Comparison of ENCODE assay signal across 8 cellular contexts in genomic region chr21:46639489-46640386, GRCh38. TPM values are rescaled to one million over a fixed set of nuclear protein-coding genes. Genes with fewer than 3 reads are reported as not detected.
DNase-seq lines count a peak whose midpoint lies in the region; ATAC-seq and TF ChIP-seq lines count a peak whose summit lies in the region.

No MANE protein-coding gene starts in this region.

- H3K27me3 Mint-ChIP-seq in activated CD4-positive, alpha-beta T cell treated with anti-CD3 and anti-CD28 coated beads, Interleukin-2, amount 10 ng/mL, durations not matched to agents 7 days and 5 days, result no peaks in the 10 kb centered on the region
- no peaks in the 10 kb centered on the region for H3K27me3 Mint-ChIP-seq in endothelial cell (ENCODE audit: unreplicated experiment)
- H3K27me3 Mint-ChIP-seq in stimulated activated naive CD8-positive, alpha-beta T cell treated with anti-CD3 and anti-CD28 coated beads, Interleukin-15, amount 100 ng/mL, for 72 hours, result no peaks in the 10 kb centered on the region

- H3K4me1 Mint-ChIP-seq in activated CD4-positive, alpha-beta T cell treated with anti-CD3 and anti-CD28 coated beads, Interleukin-2, amount 10 ng/mL, durations not matched to agents 7 days and 5 days, result peaks cover 53% of the 10 kb centered on the region
- peaks cover 31% of the 10 kb centered on the region for H3K4me1 Mint-ChIP-seq in endothelial cell (ENCODE audit: unreplicated experiment)
- peaks cover 56% of the 10 kb centered on the region for H3K4me1 Mint-ChIP-seq in stimulated activated naive CD8-positive, alpha-beta T cell treated with anti-CD3 and anti-CD28 coated beads, Interleukin-15, amount 100 ng/mL, for 72 hours

- no peak overlapping the region for H3K4me2 ChIP-seq in OCI-LY3 (ENCODE audit: low read length)

- CTCF ChIA-PET in activated CD4-positive, alpha-beta T cell treated with anti-CD3 and anti-CD28 coated beads, Interleukin-2, amount 10 ng/mL, durations not matched to agents 7 days and 5 days (lab: Charles Lee), result interaction anchor here (0.6 to 1.7 kb wide), 4 partner anchors 76 to 1563 kb away, joined by 3 to 5 read pairs (median 4); no protein-coding TSS in a partner anchor

- H3K9ac ChIP-seq in OCI-LY3 (ENCODE audit: low read length), result no peak overlapping the region

- H3K79me2 ChIP-seq in OCI-LY3 (ENCODE audit: low read length), result no peaks in the 10 kb centered on the region

- H3K36me3 Mint-ChIP-seq in activated CD4-positive, alpha-beta T cell treated with anti-CD3 and anti-CD28 coated beads, Interleukin-2, amount 10 ng/mL, durations not matched to agents 7 days and 5 days (ENCODE audit: low read depth), result peaks cover 68% of the 10 kb centered on the region
- peaks cover 29% of the 10 kb centered on the region for H3K36me3 Mint-ChIP-seq in endothelial cell (ENCODE audit: low read depth, unreplicated experiment)

- H3K27ac Mint-ChIP-seq in activated CD4-positive, alpha-beta T cell treated with anti-CD3 and anti-CD28 coated beads, Interleukin-2, amount 10 ng/mL, durations not matched to agents 7 days and 5 days, result peak overlapping the region; percentile 52
- H3K27ac Mint-ChIP-seq in endothelial cell (ENCODE audit: unreplicated experiment), result peak overlapping the region; percentile 44
- H3K27ac Mint-ChIP-seq in stimulated activated naive CD8-positive, alpha-beta T cell treated with anti-CD3 and anti-CD28 coated beads, Interleukin-15, amount 100 ng/mL, for 72 hours, result peak overlapping the region; percentile 90 to 91

- no peaks in the 10 kb centered on the region for H3K9me3 ChIP-seq in OCI-LY3 (ENCODE audit: insufficient read depth, low read length)
- H3K9me3 ChIP-seq in MG63, result no peaks in the 10 kb centered on the region

- no peaks in the 10 kb centered on the region for H3K9me3 Mint-ChIP-seq in activated CD4-positive, alpha-beta T cell treated with anti-CD3 and anti-CD28 coated beads, Interleukin-2, amount 10 ng/mL, durations not matched to agents 7 days and 5 days
- H3K9me3 Mint-ChIP-seq in endothelial cell (ENCODE audit: unreplicated experiment), result no peaks in the 10 kb centered on the region
- no peaks in the 10 kb centered on the region for H3K9me3 Mint-ChIP-seq in stimulated activated naive CD8-positive, alpha-beta T cell treated with anti-CD3 and anti-CD28 coated beads, Interleukin-15, amount 100 ng/mL, for 72 hours

- H3K27ac ChIP-seq in OCI-LY3 (ENCODE audit: low read length), result no peak overlapping the region

- H4K20me1 ChIP-seq in OCI-LY3 (ENCODE audit: insufficient read depth, low read length), result no peaks in the 10 kb centered on the region

- peak overlapping the region; percentile 61 for H3K4me3 Mint-ChIP-seq in activated CD4-positive, alpha-beta T cell treated with anti-CD3 and anti-CD28 coated beads, Interleukin-2, amount 10 ng/mL, durations not matched to agents 7 days and 5 days
- H3K4me3 Mint-ChIP-seq in endothelial cell (ENCODE audit: unreplicated experiment), result no peak overlapping the region
- peak overlapping the region; percentile 77 to 87 for H3K4me3 Mint-ChIP-seq in stimulated activated naive CD8-positive, alpha-beta T cell treated with anti-CD3 and anti-CD28 coated beads, Interleukin-15, amount 100 ng/mL, for 72 hours

- H3K36me3 ChIP-seq in OCI-LY3 (replicated peaks; ENCODE audit: low read depth, low read length), result peaks cover 9% of the 10 kb centered on the region
- H3K36me3 ChIP-seq in MG63, result peaks cover 44% of the 10 kb centered on the region

- POLR2A ChIA-PET in activated CD4-positive, alpha-beta T cell treated with anti-CD3 and anti-CD28 coated beads, Interleukin-2, amount 10 ng/mL, durations not matched to agents 7 days and 5 days (lab: Charles Lee), result interaction anchor here (0.6 kb wide), 1 partner anchor 8 kb away, joined by 3 read pairs; no protein-coding TSS in a partner anchor

- ATAC-seq in stimulated activated naive CD8-positive, alpha-beta T cell treated with anti-CD3 and anti-CD28 coated beads, Interleukin-15, amount 100 ng/mL, for 72 hours, result no peak
- no peak for ATAC-seq in HG03039 (IDR thresholded peaks at IDR 0.05; ENCODE audit: unreplicated experiment)

- no peak overlapping the region for H2AFZ ChIP-seq in OCI-LY3 (ENCODE audit: low read depth, low read length)

- no peaks in the 10 kb centered on the region for H3K27me3 ChIP-seq in OCI-LY3 (ENCODE audit: low read depth, low read length)
- H3K27me3 ChIP-seq in MG63, result no peaks in the 10 kb centered on the region

- peaks cover 12% of the 10 kb centered on the region for H3K4me1 ChIP-seq in OCI-LY3 (ENCODE audit: low read length)

- no peak for DNase-seq in activated CD4-positive, alpha-beta T cell treated with anti-CD3 and anti-CD28 coated beads, Interleukin-2, amount 10 ng/mL, durations not matched to agents 7 days and 5 days
- no peak for DNase-seq in activated CD4-positive, alpha-beta T cell treated with anti-CD3 and anti-CD28 coated beads for 4 hours
- DNase-seq in endothelial cell (ENCODE audit: low spot score), result no peak
- DNase-seq in stimulated activated naive CD8-positive, alpha-beta T cell treated with anti-CD3 and anti-CD28 coated beads, Interleukin-15, amount 100 ng/mL, for 72 hours, result no peak
- no peak for DNase-seq in MG63
- DNase-seq in RPMI8226, result no peak

- H3K4me3 ChIP-seq in OCI-LY3 (ENCODE audit: low read length), result no peak overlapping the region
- H3K4me3 ChIP-seq in MG63, result no peak overlapping the region

- TF ChIP-seq CTCF in OCI-LY3 (IDR thresholded peaks at IDR 0.05; ENCODE audit: low read depth, low read length) (peak; percentile 26), endothelial cell (IDR thresholded peaks at IDR 0.05; ENCODE audit: unreplicated experiment) (peak; percentile 52)

RNA-seq across cellular contexts. Expression of gene PRMT2, which starts 4.3 kb away (rescaled TPM):
- total RNA-seq in activated CD4-positive, alpha-beta T cell treated with anti-CD3 and anti-CD28 coated beads, Interleukin-2, amount 10 ng/mL, durations not matched to agents 7 days and 5 days, result 100 to 1,000 TPM; 116 to 137 TPM
- 151 TPM for total RNA-seq in endothelial cell (ENCODE audit: unreplicated experiment)
- 92.3 and 139 TPM in 2 replicates for total RNA-seq in MG63 (2014; rRNA removed; shearing (Covaris generic); ENCODE audit: low replicate concordance)

RNA-seq across cellular contexts. Expression of gene S100B, which starts 34.9 kb away (rescaled TPM):
- under 1 TPM; 0.25 to 0.32 TPM for total RNA-seq in activated CD4-positive, alpha-beta T cell treated with anti-CD3 and anti-CD28 coated beads, Interleukin-2, amount 10 ng/mL, durations not matched to agents 7 days and 5 days
- 0.54 TPM for total RNA-seq in endothelial cell (ENCODE audit: unreplicated experiment)
- total RNA-seq in MG63 (2014; rRNA removed; shearing (Covaris generic); ENCODE audit: low replicate concordance), result not detected in 2 replicates
